12 cellular contexts compared by ENCODE assay signal in the genomic region with DNA sequence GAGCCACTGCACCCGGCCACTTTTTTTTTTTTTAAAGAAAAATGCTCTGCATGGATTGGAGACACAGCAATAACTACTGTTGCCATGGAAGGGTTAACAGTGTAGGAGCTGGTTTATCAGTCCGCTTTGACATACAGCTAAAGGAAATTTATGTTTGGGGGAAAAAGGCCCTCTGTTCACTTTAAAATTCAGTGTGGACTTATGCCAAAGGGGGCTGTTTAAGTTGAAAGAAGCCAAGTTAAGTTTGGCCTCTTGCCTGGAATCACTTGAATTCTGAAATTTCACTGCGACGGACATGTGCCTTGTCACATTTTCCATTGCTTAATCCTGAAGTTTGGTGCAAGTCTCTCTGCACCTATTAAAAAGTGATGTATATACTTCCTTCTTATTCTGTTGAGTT. TPM values are rescaled to one million over a fixed set of nuclear protein-coding genes. Genes with fewer than 3 reads are reported as not detected.
DNase-seq lines count a peak whose midpoint lies in the region; TF ChIP-seq lines count a peak whose summit lies in the region.
"Had no signal": no experiment of that assay in that cellular context is flagged by ENCODE, and none has a peak within 500 bp of the region (broad histone marks: within the 10 kb centered on the region; RNA-seq: fewer than 3 reads in every experiment).

No MANE protein-coding gene starts in this region.

- H3K4me3 ChIP-seq in GM23248 (no peak overlapping the region), esophagus squamous epithelium (peak overlapping the region in 1 of 4 donors; percentile 31), sigmoid colon (peak overlapping the region in 3 of 4 donors; percentile 50 to 67 (median 58)), lower leg skin (ENCODE audit: low read depth, poor library complexity, severe bottlenecking) (no peak overlapping the region)

- H4K20me1 ChIP-seq in GM23248 (ENCODE audit: insufficient read depth): no peaks in the 10 kb centered on the region

- H3K4me1 ChIP-seq in GM23248 (ENCODE audit: insufficient read depth) (peaks cover 29% of the 10 kb centered on the region), esophagus squamous epithelium (peaks cover 0 to 46% (median 5%) of the 10 kb centered on the region in 3 donors), sigmoid colon (peaks cover 0 to 59% (median 40%) of the 10 kb centered on the region in 4 donors)

- WGBS in GM23248 (ENCODE audit: low coverage in 1 of 2, low lambda C conversion rate in 2 of 2, missing lambda C conversion rate in 2 of 2), 2 experiments: 48 to 55% methylated on average over 4 of the region's 4 CpGs
- 35 to 37% methylated on average over 4 of the region's 4 CpGs for WGBS in esophagus squamous epithelium, 2 donors
- WGBS in sigmoid colon, 2 donors: 65 to 72% methylated on average over 4 of the region's 4 CpGs
- 33 to 38% methylated on average over 4 of the region's 4 CpGs for WGBS in lower leg skin, 2 donors

- no peaks in the 10 kb centered on the region for H3K79me2 ChIP-seq in GM23248 (ENCODE audit: insufficient read depth)

- H3K9me3 ChIP-seq in GM23248 (ENCODE audit: low read depth) (no peaks in the 10 kb centered on the region), esophagus squamous epithelium (no peaks in the 10 kb centered on the region), sigmoid colon (no peaks in the 10 kb centered on the region)

- H3K27ac ChIP-seq in GM23248: peak overlapping the region; percentile 84
- H3K27ac ChIP-seq in esophagus squamous epithelium: peak overlapping the region; percentile 41 to 82 (median 68)
- peak overlapping the region; percentile 84 to 90 (median 90) for H3K27ac ChIP-seq in sigmoid colon

- H3K9ac ChIP-seq in GM23248: no peak overlapping the region

- intact Hi-C loops in esophagus squamous epithelium (cut with DNase I) (no loop called here), sigmoid colon (cut with DNase I) (loop anchor here (10.0 kb wide), 1 partner anchor 1110 kb away; no protein-coding TSS in a partner anchor), lower leg skin (cut with DNase I; ENCODE audit: low total_unique reads) (no loop called here)

- DNase-seq in GM23248: peak; percentile 43
- no peak for DNase-seq in esophagus squamous epithelium (lab: John Stamatoyannopoulos, UW)
- no peak for DNase-seq in sigmoid colon
- DNase-seq in T-helper 1 cell: no peak
- DNase-seq in cortex of kidney (lab: John Stamatoyannopoulos, UW): no peak
- no peak for DNase-seq in lower leg skin (ENCODE audit: low spot score in 2 of 2)
- no peak for DNase-seq in AG08396 (ENCODE audit: low spot score)
- DNase-seq: activated B cell treated with CpG ODN at 0.5 μM for 24 hours; hippocampal formation; RPMI8226; stimulated activated naive CD4-positive, alpha-beta T cell had no signal

- TF ChIP-seq EP300 in sigmoid colon (IDR thresholded peaks at IDR 0.05): no peak

- in situ Hi-C loops in GM23248 (cut with MboI): no loop called here

- no peak overlapping the region for H3K4me2 ChIP-seq in GM23248 (ENCODE audit: unreplicated experiment)

- no peaks in the 10 kb centered on the region for H3K27me3 ChIP-seq in GM23248 (replicated peaks; ENCODE audit: insufficient read depth)
- H3K27me3 ChIP-seq in esophagus squamous epithelium: peaks cover 0 to 8% (median 0%) of the 10 kb centered on the region in 4 donors
- H3K27me3 ChIP-seq in sigmoid colon: no peaks in the 10 kb centered on the region

- H3K9me2 ChIP-seq in GM23248 (ENCODE audit: insufficient read depth): no peaks in the 10 kb centered on the region

- H2AFZ ChIP-seq in GM23248: no peak overlapping the region

- TF ChIP-seq CTCF in esophagus squamous epithelium (IDR thresholded peaks at IDR 0.05) (no peak), sigmoid colon (IDR thresholded peaks at IDR 0.05) (no peak), lower leg skin (IDR thresholded peaks at IDR 0.05) (no peak)

- H3K36me3 ChIP-seq in GM23248 (ENCODE audit: low read depth) (no peaks in the 10 kb centered on the region), esophagus squamous epithelium (no peaks in the 10 kb centered on the region), sigmoid colon (no peaks in the 10 kb centered on the region)

- H3F3A ChIP-seq in GM23248 (ENCODE audit: insufficient read depth): peaks cover 8% of the 10 kb centered on the region

- TF ChIP-seq POLR2A in esophagus squamous epithelium (IDR thresholded peaks at IDR 0.05): no peak
- TF ChIP-seq POLR2A in sigmoid colon (IDR thresholded peaks at IDR 0.05): no peak
- no peak for TF ChIP-seq POLR2A in lower leg skin (IDR thresholded peaks at IDR 0.05)

TF ChIP-seq in PFSK-1, 5 proteins besides CTCF, POLR2A, EP300 and RAD21:
- TF ChIP-seq SIN3A (IDR thresholded peaks at IDR 0.05; ENCODE audit: borderline replicate concordance, insufficient read depth, low read length): 0 out of 2 replicates have a peak, but pooled peaks have one; percentile 32
- TF ChIP-seq, protein P1, sequence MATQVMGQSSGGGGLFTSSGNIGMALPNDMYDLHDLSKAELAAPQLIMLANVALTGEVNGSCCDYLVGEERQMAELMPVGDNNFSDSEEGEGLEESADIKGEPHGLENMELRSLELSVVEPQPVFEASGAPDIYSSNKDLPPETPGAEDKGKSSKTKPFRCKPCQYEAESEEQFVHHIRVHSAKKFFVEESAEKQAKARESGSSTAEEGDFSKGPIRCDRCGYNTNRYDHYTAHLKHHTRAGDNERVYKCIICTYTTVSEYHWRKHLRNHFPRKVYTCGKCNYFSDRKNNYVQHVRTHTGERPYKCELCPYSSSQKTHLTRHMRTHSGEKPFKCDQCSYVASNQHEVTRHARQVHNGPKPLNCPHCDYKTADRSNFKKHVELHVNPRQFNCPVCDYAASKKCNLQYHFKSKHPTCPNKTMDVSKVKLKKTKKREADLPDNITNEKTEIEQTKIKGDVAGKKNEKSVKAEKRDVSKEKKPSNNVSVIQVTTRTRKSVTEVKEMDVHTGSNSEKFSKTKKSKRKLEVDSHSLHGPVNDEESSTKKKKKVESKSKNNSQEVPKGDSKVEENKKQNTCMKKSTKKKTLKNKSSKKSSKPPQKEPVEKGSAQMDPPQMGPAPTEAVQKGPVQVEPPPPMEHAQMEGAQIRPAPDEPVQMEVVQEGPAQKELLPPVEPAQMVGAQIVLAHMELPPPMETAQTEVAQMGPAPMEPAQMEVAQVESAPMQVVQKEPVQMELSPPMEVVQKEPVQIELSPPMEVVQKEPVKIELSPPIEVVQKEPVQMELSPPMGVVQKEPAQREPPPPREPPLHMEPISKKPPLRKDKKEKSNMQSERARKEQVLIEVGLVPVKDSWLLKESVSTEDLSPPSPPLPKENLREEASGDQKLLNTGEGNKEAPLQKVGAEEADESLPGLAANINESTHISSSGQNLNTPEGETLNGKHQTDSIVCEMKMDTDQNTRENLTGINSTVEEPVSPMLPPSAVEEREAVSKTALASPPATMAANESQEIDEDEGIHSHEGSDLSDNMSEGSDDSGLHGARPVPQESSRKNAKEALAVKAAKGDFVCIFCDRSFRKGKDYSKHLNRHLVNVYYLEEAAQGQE (IDR thresholded peaks at IDR 0.05; ENCODE audit: insufficient read depth in 1 of 2, low read depth in 2 of 2, low read length in 2 of 2): no peak
- no peak for TF ChIP-seq FOXP2 (optimal IDR thresholded peaks at IDR 0.05; ENCODE audit: borderline replicate concordance, extremely low read depth, extremely low read length, insufficient read depth)
- no peak; the same call in 1 of the 2 replicates for TF ChIP-seq POLR2AphosphoS5 (IDR thresholded peaks at IDR 0.05; ENCODE audit: low read depth, low read length)
- no peak for TF ChIP-seq TAF1 (IDR thresholded peaks at IDR 0.05; ENCODE audit: borderline replicate concordance, insufficient read depth, low read length)

RNA-seq across cellular contexts. Expression of gene KCNE4, which starts 3.1 kb away (rescaled TPM):
- total RNA-seq in GM23248 (2014; rRNA removed; shearing (Covaris generic)): 3.8 and 5.9 TPM in 2 replicates
- polyA plus RNA-seq in GM23248 (2016; fragmentation: Nextera tagmentation; extraction: Ambion mirVana) (3.1 and 3.3 TPM in 2 replicates), sigmoid colon (1 to 10 TPM in 1 of 3 donors, under 1 TPM in 2; 0.23 to 3.8 (median 0.60) TPM)
- 34.0 TPM for polyA plus RNA-seq in PFSK-1 (2012; ENCODE audit: insufficient read length, low read depth)
- total RNA-seq in esophagus squamous epithelium (under 1 TPM; 0.26 to 0.76 (median 0.35) TPM), sigmoid colon (10 to 100 TPM in 2 of 4 donors, 1 to 10 TPM in 2; 5.4 to 18.7 (median 10.1) TPM), lower leg skin (1 to 10 TPM in 3 of 4 donors, under 1 TPM in 1; 0.95 to 4.1 (median 1.7) TPM)
- total RNA-seq: activated B cell treated with CpG ODN at 0.5 μM for 24 hours had no signal

Comparison
In these comparisons a context has a peak if more than half of its experiments do, and no peak if none do; other contexts are left out.
1. H3K4me3 ChIP-seq: peak in sigmoid colon (3 of 4); none in GM23248 (single experiment) and lower leg skin (single experiment).
2. Peak in every context shown above with its lines, with median percentiles within 50 percentile points of each other: H3K27ac ChIP-seq.